In the genomic region with DNA sequence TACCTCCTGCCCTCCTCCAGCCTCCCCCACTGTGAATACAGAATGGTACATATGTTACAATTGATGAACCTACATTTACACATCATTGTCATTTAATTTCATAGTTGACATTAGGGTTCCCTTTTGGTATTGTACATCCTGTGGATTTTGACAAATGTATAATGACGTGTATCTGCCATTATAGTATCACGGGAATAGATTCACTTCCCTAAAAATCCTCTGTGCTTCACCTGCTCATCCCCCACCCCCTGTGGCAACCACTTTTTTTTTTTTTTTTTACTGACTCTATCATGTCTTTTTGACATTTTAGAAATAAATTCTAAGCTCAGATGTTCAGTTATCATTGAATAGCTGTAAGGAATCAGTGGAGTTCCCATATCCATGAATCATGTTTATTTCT, we compare ENCODE assay signal across 21 cellular contexts. TPM values are rescaled to one million over a fixed set of nuclear protein-coding genes. Genes with fewer than 3 reads are reported as not detected.
DNase-seq lines count a peak whose midpoint lies in the region; ATAC-seq and TF ChIP-seq lines count a peak whose summit lies in the region.
"Had no signal": no experiment of that assay in that cellular context is flagged by ENCODE, and none has a peak within 500 bp of the region (broad histone marks: within the 10 kb centered on the region; RNA-seq: fewer than 3 reads in every experiment).

No MANE protein-coding gene starts in this region.

- intact Hi-C loops in CD8-positive, alpha-beta T cell (cut with DNase I, micrococcal nuclease), result loop anchor here in 1 of 2 experiments (10.0 kb wide), 1 partner anchor 391 kb away; a partner anchor contains a TSS
- intact Hi-C loops in activated T-helper 1 cell treated with anti-CD3 and anti-CD28 coated beads, Interleukin-12 subunit alpha, Interleukin-12 subunit beta, Interleukin-2, Interleukin-4 antibody, amounts not matched to agents 30 ng/mL and 10 ng/mL and 1 ng/mL, durations not matched to agents 14 hours and 24 hours and 36 hours (cut with micrococcal nuclease), result no loop called here
- intact Hi-C loops in left ventricle myocardium superior (cut with micrococcal nuclease), result no loop called here

- H3K27me3 Mint-ChIP-seq in activated CD4-positive, alpha-beta T cell treated with anti-CD3 and anti-CD28 coated beads, Interleukin-2, amount 10 ng/mL, durations not matched to agents 7 days and 5 days, result no peaks in the 10 kb centered on the region
- H3K27me3 Mint-ChIP-seq in CD8-positive, alpha-beta T cell (ENCODE audit: low read depth), result no peaks in the 10 kb centered on the region
- H3K27me3 Mint-ChIP-seq in activated T-helper 1 cell treated with anti-CD3 and anti-CD28 coated beads, Interleukin-12 subunit alpha, Interleukin-12 subunit beta, Interleukin-2, Interleukin-4 antibody, amounts not matched to agents 30 ng/mL and 10 ng/mL and 1 ng/mL, durations not matched to agents 14 hours and 24 hours and 36 hours (ENCODE audit: insufficient read depth), result no peaks in the 10 kb centered on the region
- H3K27me3 Mint-ChIP-seq in naive thymus-derived CD8-positive, alpha-beta T cell, result no peaks in the 10 kb centered on the region

- peaks cover 11% of the 10 kb centered on the region for H3K36me3 ChIP-seq in CD8-positive, alpha-beta T cell (ENCODE audit: insufficient read depth, low read length)

- H3K4me3 Mint-ChIP-seq in activated CD4-positive, alpha-beta T cell treated with anti-CD3 and anti-CD28 coated beads, Interleukin-2, amount 10 ng/mL, durations not matched to agents 7 days and 5 days, result no peak overlapping the region
- H3K4me3 Mint-ChIP-seq in CD8-positive, alpha-beta T cell, result peak overlapping the region; percentile 15
- no peak overlapping the region for H3K4me3 Mint-ChIP-seq in activated T-helper 1 cell treated with anti-CD3 and anti-CD28 coated beads, Interleukin-12 subunit alpha, Interleukin-12 subunit beta, Interleukin-2, Interleukin-4 antibody, amounts not matched to agents 30 ng/mL and 10 ng/mL and 1 ng/mL, durations not matched to agents 14 hours and 24 hours and 36 hours
- peak overlapping the region in 9 of 10 donors; percentile 39 to 93 (median 68) for H3K4me3 Mint-ChIP-seq in naive thymus-derived CD8-positive, alpha-beta T cell

- peaks cover 71% of the 10 kb centered on the region for H3K36me3 Mint-ChIP-seq in activated CD4-positive, alpha-beta T cell treated with anti-CD3 and anti-CD28 coated beads, Interleukin-2, amount 10 ng/mL, durations not matched to agents 7 days and 5 days (ENCODE audit: low read depth)
- peaks cover 64% of the 10 kb centered on the region for H3K36me3 Mint-ChIP-seq in CD8-positive, alpha-beta T cell
- H3K36me3 Mint-ChIP-seq in activated T-helper 1 cell treated with anti-CD3 and anti-CD28 coated beads, Interleukin-12 subunit alpha, Interleukin-12 subunit beta, Interleukin-2, Interleukin-4 antibody, amounts not matched to agents 30 ng/mL and 10 ng/mL and 1 ng/mL, durations not matched to agents 14 hours and 24 hours and 36 hours (ENCODE audit: low read depth), result peaks cover 38% of the 10 kb centered on the region
- peaks cover 5 to 55% (median 13%) of the 10 kb centered on the region in 3 donors for H3K36me3 Mint-ChIP-seq in naive thymus-derived CD8-positive, alpha-beta T cell

- ATAC-seq in CD8-positive, alpha-beta T cell, result no peak
- ATAC-seq in naive thymus-derived CD8-positive, alpha-beta T cell, result no peak
- ATAC-seq in HG02623 (IDR thresholded peaks at IDR 0.05; ENCODE audit: unreplicated experiment) (no peak), left ventricle myocardium superior (no peak)
- ATAC-seq: upper lobe of right lung had no signal

- H3K27ac ChIP-seq in CD8-positive, alpha-beta T cell (ENCODE audit: low read depth, low read length), result no peak overlapping the region
- H3K27ac ChIP-seq: HL-60, upper lobe of right lung had no signal

- DNase-seq in activated CD4-positive, alpha-beta T cell treated with anti-CD3 and anti-CD28 coated beads, Interleukin-2, amount 10 ng/mL, durations not matched to agents 7 days and 5 days, result no peak
- DNase-seq in activated CD4-positive, alpha-beta T cell treated with anti-CD3 and anti-CD28 coated beads, Interleukin-2, amount 50 U/mL, for 1 hour, result no peak
- no peak for DNase-seq in CD8-positive, alpha-beta T cell
- DNase-seq in activated T-helper 1 cell treated with anti-CD3 and anti-CD28 coated beads, Interleukin-12 subunit alpha, Interleukin-12 subunit beta, Interleukin-2, Interleukin-4 antibody, amounts not matched to agents 30 ng/mL and 10 ng/mL and 1 ng/mL, durations not matched to agents 14 hours and 24 hours and 36 hours (ENCODE audit: low spot score), result no peak
- DNase-seq in naive thymus-derived CD8-positive, alpha-beta T cell, result no peak
- DNase-seq in NCI-H345 (lab: John Stamatoyannopoulos, UW) (no peak), left ventricle myocardium superior (no peak)
- DNase-seq: activated CD4-positive, CD25-positive, alpha-beta regulatory T cell; amygdala; kidney glomerular epithelial cell; NCI-H1436 treated with DMSO at 0.1 percent for 48 hours; NCI-H2171; NCI-H526 treated with DMSO at 0.1 percent for 48 hours; retina; SK-N-SH; stimulated activated CD4-positive, alpha-beta T cell treated with anti-CD3 and anti-CD28 coated beads, Interleukin-12 subunit alpha, Interleukin-12 subunit beta, amount 100 ng/mL, for 4 hours; substantia nigra; T-helper 9 cell; upper lobe of right lung had no signal

- H3K27ac Mint-ChIP-seq in activated CD4-positive, alpha-beta T cell treated with anti-CD3 and anti-CD28 coated beads, Interleukin-2, amount 10 ng/mL, durations not matched to agents 7 days and 5 days, result peak overlapping the region; percentile 41
- H3K27ac Mint-ChIP-seq in CD8-positive, alpha-beta T cell, result peak overlapping the region; percentile 93
- H3K27ac Mint-ChIP-seq in activated T-helper 1 cell treated with anti-CD3 and anti-CD28 coated beads, Interleukin-12 subunit alpha, Interleukin-12 subunit beta, Interleukin-2, Interleukin-4 antibody, amounts not matched to agents 30 ng/mL and 10 ng/mL and 1 ng/mL, durations not matched to agents 14 hours and 24 hours and 36 hours, result peak overlapping the region; percentile 43
- peak overlapping the region; percentile 3 to 99 (median 90) for H3K27ac Mint-ChIP-seq in naive thymus-derived CD8-positive, alpha-beta T cell

- H3K9me3 Mint-ChIP-seq in activated CD4-positive, alpha-beta T cell treated with anti-CD3 and anti-CD28 coated beads, Interleukin-2, amount 10 ng/mL, durations not matched to agents 7 days and 5 days, result no peaks in the 10 kb centered on the region
- H3K9me3 Mint-ChIP-seq in CD8-positive, alpha-beta T cell, result no peaks in the 10 kb centered on the region
- H3K9me3 Mint-ChIP-seq in activated T-helper 1 cell treated with anti-CD3 and anti-CD28 coated beads, Interleukin-12 subunit alpha, Interleukin-12 subunit beta, Interleukin-2, Interleukin-4 antibody, amounts not matched to agents 30 ng/mL and 10 ng/mL and 1 ng/mL, durations not matched to agents 14 hours and 24 hours and 36 hours, result no peaks in the 10 kb centered on the region
- H3K9me3 Mint-ChIP-seq in naive thymus-derived CD8-positive, alpha-beta T cell, result no peaks in the 10 kb centered on the region

- H3K27me3 ChIP-seq in CD8-positive, alpha-beta T cell (ENCODE audit: insufficient read depth, low read length), result no peaks in the 10 kb centered on the region
- H3K27me3 ChIP-seq: upper lobe of right lung had no signal

- TF ChIP-seq CTCF in CD8-positive, alpha-beta T cell (IDR thresholded peaks at IDR 0.05), result no peak

- no peaks in the 10 kb centered on the region for H3K9me3 ChIP-seq in CD8-positive, alpha-beta T cell (ENCODE audit: low read length)
- H3K9me3 ChIP-seq: SK-N-SH, upper lobe of right lung had no signal

- peaks cover 86% of the 10 kb centered on the region for H3K4me1 Mint-ChIP-seq in activated CD4-positive, alpha-beta T cell treated with anti-CD3 and anti-CD28 coated beads, Interleukin-2, amount 10 ng/mL, durations not matched to agents 7 days and 5 days
- peaks cover 98% of the 10 kb centered on the region for H3K4me1 Mint-ChIP-seq in CD8-positive, alpha-beta T cell (ENCODE audit: low read depth)
- peaks cover 67% of the 10 kb centered on the region for H3K4me1 Mint-ChIP-seq in activated T-helper 1 cell treated with anti-CD3 and anti-CD28 coated beads, Interleukin-12 subunit alpha, Interleukin-12 subunit beta, Interleukin-2, Interleukin-4 antibody, amounts not matched to agents 30 ng/mL and 10 ng/mL and 1 ng/mL, durations not matched to agents 14 hours and 24 hours and 36 hours (ENCODE audit: low read depth)
- H3K4me1 Mint-ChIP-seq in naive thymus-derived CD8-positive, alpha-beta T cell, result peaks cover 65 to 97% (median 96%) of the 10 kb centered on the region in 4 donors

- peaks cover 84% of the 10 kb centered on the region for H3K4me1 ChIP-seq in CD8-positive, alpha-beta T cell (ENCODE audit: insufficient read depth, low read length)

- POLR2A ChIA-PET in activated CD4-positive, alpha-beta T cell treated with anti-CD3 and anti-CD28 coated beads, Interleukin-2, amount 10 ng/mL, durations not matched to agents 7 days and 5 days (lab: Charles Lee), result interaction anchor here (0.6 kb wide), 1 partner anchor 40 kb away, joined by 6 read pairs; no protein-coding TSS in a partner anchor
- POLR2A ChIA-PET in CD8-positive, alpha-beta T cell (lab: Charles Lee), result interaction anchor here (0.8 to 5.8 kb wide), 3 partner anchors 10 to 209 kb away, joined by 3 to 41 read pairs (median 4); no protein-coding TSS in a partner anchor
- POLR2A ChIA-PET in naive thymus-derived CD8-positive, alpha-beta T cell (lab: Charles Lee), result interaction anchor here (0.7 to 6.8 kb wide), 10 partner anchors 9 to 200 kb away, joined by 3 to 55 read pairs (median 5); no protein-coding TSS in a partner anchor

- H3K4me3 ChIP-seq in CD8-positive, alpha-beta T cell (ENCODE audit: low read depth, low read length), result no peak overlapping the region
- H3K4me3 ChIP-seq: upper lobe of right lung had no signal

- CTCF ChIA-PET in activated CD4-positive, alpha-beta T cell treated with anti-CD3 and anti-CD28 coated beads, Interleukin-2, amount 10 ng/mL, durations not matched to agents 7 days and 5 days (lab: Charles Lee), result interaction anchor here (0.7 to 2.0 kb wide), 4 partner anchors 10 to 1157 kb away, joined by 3 to 5 read pairs (median 3); no protein-coding TSS in a partner anchor
- CTCF ChIA-PET in CD8-positive, alpha-beta T cell (lab: Charles Lee), result interaction anchor here (0.7 to 2.1 kb wide), 9 partner anchors 9 to 200 kb away, joined by 3 to 8 read pairs (median 4); no protein-coding TSS in a partner anchor

RNA-seq across cellular contexts. Expression of a gene that starts 30.4 kb away (rescaled TPM):
- total RNA-seq in activated CD4-positive, alpha-beta T cell treated with anti-CD3 and anti-CD28 coated beads, Interleukin-2, amount 10 ng/mL, durations not matched to agents 7 days and 5 days, result 10 to 100 TPM; 59.2 to 60.1 TPM
- 100 to 1,000 TPM; 231 to 234 TPM for total RNA-seq in CD8-positive, alpha-beta T cell
- 49.1 and 49.9 TPM in 2 replicates for total RNA-seq in activated T-helper 1 cell treated with anti-CD3 and anti-CD28 coated beads, Interleukin-12 subunit alpha, Interleukin-12 subunit beta, Interleukin-2, Interleukin-4 antibody, amounts not matched to agents 30 ng/mL and 10 ng/mL and 1 ng/mL, durations not matched to agents 14 hours and 24 hours and 36 hours
- total RNA-seq in naive thymus-derived CD8-positive, alpha-beta T cell, result 100 to 1,000 TPM; 154 to 159 TPM
- polyA plus RNA-seq in naive thymus-derived CD8-positive, alpha-beta T cell, result 1 to 10 TPM; 4.6 to 8.5 (median 5.5) TPM
- 63.3 TPM for total RNA-seq in left ventricle myocardium superior

Comparison
In these comparisons a context has a peak if more than half of its experiments do, and no peak if none do; other contexts are left out.
1. H3K27ac Mint-ChIP-seq: peak in every context shown above with its lines; median percentile 93 in CD8-positive, alpha-beta T cell; 90 in naive thymus-derived CD8-positive, alpha-beta T cell; 43 in activated T-helper 1 cell treated with anti-CD3 and anti-CD28 coated beads, Interleukin-12 subunit alpha, Interleukin-12 subunit beta, Interleukin-2, Interleukin-4 antibody, amounts not matched to agents 30 ng/mL and 10 ng/mL and 1 ng/mL, durations not matched to agents 14 hours and 24 hours and 36 hours; 41 in activated CD4-positive, alpha-beta T cell treated with anti-CD3 and anti-CD28 coated beads, Interleukin-2, amount 10 ng/mL, durations not matched to agents 7 days and 5 days.
2. H3K4me3 Mint-ChIP-seq: peak in CD8-positive, alpha-beta T cell (single experiment) and naive thymus-derived CD8-positive, alpha-beta T cell (9 of 10); none in activated CD4-positive, alpha-beta T cell treated with anti-CD3 and anti-CD28 coated beads, Interleukin-2, amount 10 ng/mL, durations not matched to agents 7 days and 5 days (single experiment) and activated T-helper 1 cell treated with anti-CD3 and anti-CD28 coated beads, Interleukin-12 subunit alpha, Interleukin-12 subunit beta, Interleukin-2, Interleukin-4 antibody, amounts not matched to agents 30 ng/mL and 10 ng/mL and 1 ng/mL, durations not matched to agents 14 hours and 24 hours and 36 hours (single experiment).